ENCODE assay signal across 9 cellular contexts in the genomic region with DNA sequence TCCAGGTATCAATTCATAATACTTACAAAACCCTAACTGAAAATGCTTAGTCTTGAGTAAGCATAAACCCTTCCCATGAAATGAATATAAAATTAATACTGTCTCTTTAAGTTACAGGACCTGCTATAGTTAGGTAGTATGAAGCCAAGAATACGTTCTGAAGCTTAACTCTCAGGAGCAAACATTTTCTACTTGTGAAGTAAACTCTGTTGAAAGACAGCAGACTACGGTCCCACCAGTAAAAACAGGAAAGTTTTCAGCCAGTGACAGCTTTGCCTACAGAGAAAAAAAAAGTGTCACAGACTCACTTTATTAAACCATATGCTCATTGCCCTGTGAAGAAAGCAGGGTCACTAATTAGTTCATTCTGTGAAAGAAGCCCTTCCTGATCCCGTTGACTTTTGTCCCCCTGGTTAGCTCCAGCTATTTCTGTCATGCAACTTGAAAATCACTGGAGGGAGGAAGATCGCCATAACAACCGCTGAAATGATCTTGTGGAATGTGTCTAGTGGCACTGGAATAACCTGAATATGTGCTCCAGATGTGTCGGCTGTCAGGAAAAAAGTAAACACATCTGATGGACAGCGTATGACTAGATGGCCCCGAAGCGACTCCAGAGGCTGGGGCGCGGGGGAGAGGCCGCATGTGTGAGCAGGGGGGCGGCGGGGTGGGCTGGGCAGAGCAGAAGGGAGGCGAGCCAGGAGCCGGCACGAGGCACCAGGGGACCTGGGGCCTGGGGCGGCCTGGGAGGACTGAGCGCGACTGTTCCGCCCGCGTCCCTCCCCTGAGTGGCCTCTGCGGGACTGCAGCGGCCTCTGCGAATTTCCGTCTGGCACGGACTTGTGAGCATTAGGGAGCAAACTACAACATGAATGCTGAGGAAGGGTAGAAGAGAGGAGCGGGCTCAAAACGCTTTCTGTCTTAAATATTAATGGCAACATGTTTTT. TPM values are rescaled to one million over a fixed set of nuclear protein-coding genes. Genes with fewer than 3 reads are reported as not detected.
DNase-seq lines count a peak whose midpoint lies in the region; TF ChIP-seq lines count a peak whose summit lies in the region.
"Had no signal": no experiment of that assay in that cellular context is flagged by ENCODE, and none has a peak within 500 bp of the region (broad histone marks: within the 10 kb centered on the region; RNA-seq: fewer than 3 reads in every experiment).

No MANE protein-coding gene starts in this region.

- no peaks in the 10 kb centered on the region for H3K9me3 ChIP-seq in suprapubic skin

- H3K27ac ChIP-seq in suprapubic skin, result peak overlapping the region; percentile 72

- TF ChIP-seq POLR2A in suprapubic skin (IDR thresholded peaks at IDR 0.05), result no peak

- peaks cover 27% of the 10 kb centered on the region for H3K4me1 ChIP-seq in suprapubic skin

- WGBS in suprapubic skin, result 9% methylated on average over 27 of the region's 30 CpGs

- no peaks in the 10 kb centered on the region for H3K27me3 ChIP-seq in suprapubic skin

- H3K36me3 ChIP-seq in suprapubic skin, result no peaks in the 10 kb centered on the region

- TF ChIP-seq CTCF in suprapubic skin (IDR thresholded peaks at IDR 0.05), result no peak

- H3K4me3 ChIP-seq in suprapubic skin, result peak overlapping the region; percentile 44

- peak; percentile 14 for DNase-seq in HK-2 (ENCODE audit: unreplicated experiment)
- DNase-seq in dedifferentiated amniotic fluid mesenchymal stem cell (ENCODE audit: extremely low spot score), result peak; percentile 44
- DNase-seq in kidney tubule cell (ENCODE audit: low spot score), result peak; percentile 80
- DNase-seq in suprapubic skin (ENCODE audit: low spot score in 2 of 2), result peak; percentile 64 to 81
- no peak for DNase-seq in activated effector memory CD4-positive, alpha-beta T cell treated with anti-CD3 and anti-CD28 coated beads, Interleukin-2, amount 50 U/mL, for 16 hours
- DNase-seq in GM19238 (ENCODE audit: insufficient read length, low spot score), result no peak
- no peak for DNase-seq in NCI-H128 (lab: John Stamatoyannopoulos, UW; ENCODE audit: unreplicated experiment)
- DNase-seq in SKM-1 treated with dmso at 0.1 percent for 144 hours (lab: John Stamatoyannopoulos, UW; ENCODE audit: unreplicated experiment), result no peak
- DNase-seq: cerebellar nuclear complex had no signal

- TF ChIP-seq EP300 in suprapubic skin (IDR thresholded peaks at IDR 0.05), result no peak

RNA-seq across cellular contexts. Expression of gene BNC2, which starts 41.9 kb away (rescaled TPM):
- 10 to 100 TPM in 2 of 4 donors, 1 to 10 TPM in 2; 6.5 to 12.3 (median 8.9) TPM for total RNA-seq in suprapubic skin

Comparison
In these comparisons a context has a peak if more than half of its experiments do, and no peak if none do; other contexts are left out.
1. DNase-seq: peak in HK-2 (single experiment), dedifferentiated amniotic fluid mesenchymal stem cell (single experiment), kidney tubule cell (single experiment) and suprapubic skin (2 of 2); none in activated effector memory CD4-positive, alpha-beta T cell treated with anti-CD3 and anti-CD28 coated beads, Interleukin-2, amount 50 U/mL, for 16 hours (single experiment), GM19238 (single experiment), NCI-H128 (single experiment) and SKM-1 treated with dmso at 0.1 percent for 144 hours (single experiment).